Comparison of ENCODE assay signal across 9 cellular contexts in genomic region chr2:48344441-48344756, GRCh38. TPM values are rescaled to one million over a fixed set of nuclear protein-coding genes. Genes with fewer than 3 reads are reported as not detected.
DNase-seq lines count a peak whose midpoint lies in the region; ATAC-seq, FAIRE-seq and TF ChIP-seq lines count a peak whose summit lies in the region.
"Had no signal": no experiment of that assay in that cellular context is flagged by ENCODE, and none has a peak within 500 bp of the region (broad histone marks: within the 10 kb centered on the region; RNA-seq: fewer than 3 reads in every experiment).

No MANE protein-coding gene starts in this region.

- FAIRE-seq in kidney (lab: Jason Lieb, UNC) = no peak

- H3K4me3 ChIP-seq in kidney (ENCODE audit: low read length in 2 of 2) (peak overlapping the region; percentile 40 to 48), thoracic aorta (peak overlapping the region; percentile 59)

- TF ChIP-seq CTCF in kidney (IDR thresholded peaks at IDR 0.05; ENCODE audit: borderline replicate concordance, extremely low read depth, insufficient read depth) (no peak), thoracic aorta (IDR thresholded peaks at IDR 0.05) (no peak)

- peaks cover 60% of the 10 kb centered on the region for H3K4me1 Mint-ChIP-seq in activated T-cell treated with anti-CD3 and anti-CD28 coated beads, Interleukin-2, amount 50 U/mL, for 24 hours (ENCODE audit: low read depth)
- peaks cover 45% of the 10 kb centered on the region for H3K4me1 Mint-ChIP-seq in activated T-helper 2 cell treated with anti-CD3 and anti-CD28 coated beads, Interferon-gamma antibody, Interleukin-2, Interleukin-4, amounts not matched to agents 10 μg/mL and 5 μg/mL and 100 μg/mL, durations not matched to agents 14 hours and 24 hours and 36 hours (ENCODE audit: low read depth)

- H3K27me3 Mint-ChIP-seq in activated T-cell treated with anti-CD3 and anti-CD28 coated beads, Interleukin-2, amount 50 U/mL, for 24 hours = no peaks in the 10 kb centered on the region
- H3K27me3 Mint-ChIP-seq in activated T-helper 2 cell treated with anti-CD3 and anti-CD28 coated beads, Interferon-gamma antibody, Interleukin-2, Interleukin-4, amounts not matched to agents 10 μg/mL and 5 μg/mL and 100 μg/mL, durations not matched to agents 14 hours and 24 hours and 36 hours (ENCODE audit: low read depth) = no peaks in the 10 kb centered on the region

- no peak for DNase-seq in activated T-cell treated with anti-CD3 and anti-CD28 coated beads, Interleukin-2, amount 50 U/mL, for 24 hours
- DNase-seq in activated T-cell treated with anti-CD3 and anti-CD28 coated beads, Interleukin-2, amount 50 U/mL, for 48 hours = no peak
- DNase-seq in activated T-helper 2 cell treated with anti-CD3 and anti-CD28 coated beads, Interferon-gamma antibody, Interleukin-2, Interleukin-4, amounts not matched to agents 10 μg/mL and 5 μg/mL and 100 μg/mL, durations not matched to agents 14 hours and 24 hours and 36 hours (ENCODE audit: low spot score) = no peak
- DNase-seq in kidney (no peak), thoracic aorta (ENCODE audit: low spot score) (no peak)
- no peak for DNase-seq in activated effector memory CD4-positive, alpha-beta T cell treated with anti-CD3 and anti-CD28 coated beads, Interleukin-2, amount 50 U/mL, for 16 hours
- DNase-seq: AML-193 had no signal

- H3K9me3 ChIP-seq in kidney (ENCODE audit: control insufficient read depth in 1 of 2, low read length in 2 of 2) (peaks cover 2 to 8% of the 10 kb centered on the region in 2 donors), thoracic aorta (peaks cover 16% of the 10 kb centered on the region)

- H3K27me3 ChIP-seq in thoracic aorta (replicated peaks; ENCODE audit: insufficient read depth) = no peaks in the 10 kb centered on the region

- intact Hi-C loops in activated T-helper 2 cell treated with anti-CD3 and anti-CD28 coated beads, Interferon-gamma antibody, Interleukin-2, Interleukin-4, amounts not matched to agents 10 μg/mL and 5 μg/mL and 100 μg/mL, durations not matched to agents 14 hours and 24 hours and 36 hours (cut with micrococcal nuclease) = loop anchor here (1.0 kb wide), 4 partner anchors 13 to 104 kb away; no protein-coding TSS in a partner anchor
- intact Hi-C loops in kidney (cut with DNase I) = no loop called here

- peak overlapping the region in 1 of 2 donors; percentile 49 for H3K27ac ChIP-seq in kidney (ENCODE audit: low read depth in 2 of 2, low read length in 2 of 2)
- H3K27ac ChIP-seq in thoracic aorta = peak overlapping the region in 1 of 2 donors; percentile 58

- peak overlapping the region; percentile 54 for H3K4me3 Mint-ChIP-seq in activated T-cell treated with anti-CD3 and anti-CD28 coated beads, Interleukin-2, amount 50 U/mL, for 24 hours
- H3K4me3 Mint-ChIP-seq in activated T-helper 2 cell treated with anti-CD3 and anti-CD28 coated beads, Interferon-gamma antibody, Interleukin-2, Interleukin-4, amounts not matched to agents 10 μg/mL and 5 μg/mL and 100 μg/mL, durations not matched to agents 14 hours and 24 hours and 36 hours (ENCODE audit: low read depth) = no peak overlapping the region

- H3K4me1 ChIP-seq in kidney (ENCODE audit: control insufficient read depth in 1 of 2, insufficient read depth in 1 of 2, low read depth in 1 of 2, low read length in 2 of 2) (no peaks in the 10 kb centered on the region), thoracic aorta (ENCODE audit: control insufficient read depth in 1 of 2, low read depth in 2 of 2) (peaks cover 45 to 55% of the 10 kb centered on the region in 2 donors)

- ATAC-seq in thoracic aorta (ENCODE audit: insufficient number of reproducible peaks, low FRiP score, low read depth) (no peak), GM19328 (IDR thresholded peaks at IDR 0.05; ENCODE audit: unreplicated experiment) (no peak), GM21619 (IDR thresholded peaks at IDR 0.05; ENCODE audit: unreplicated experiment) (no peak)

- peak overlapping the region; percentile 90 for H3K27ac Mint-ChIP-seq in activated T-cell treated with anti-CD3 and anti-CD28 coated beads, Interleukin-2, amount 50 U/mL, for 24 hours
- peak overlapping the region; percentile 61 for H3K27ac Mint-ChIP-seq in activated T-helper 2 cell treated with anti-CD3 and anti-CD28 coated beads, Interferon-gamma antibody, Interleukin-2, Interleukin-4, amounts not matched to agents 10 μg/mL and 5 μg/mL and 100 μg/mL, durations not matched to agents 14 hours and 24 hours and 36 hours

- no peak overlapping the region for H3K9ac ChIP-seq in kidney (ENCODE audit: low read length in 2 of 2)

- H3K36me3 Mint-ChIP-seq in activated T-cell treated with anti-CD3 and anti-CD28 coated beads, Interleukin-2, amount 50 U/mL, for 24 hours (ENCODE audit: low read depth) = peaks cover 39% of the 10 kb centered on the region
- H3K36me3 Mint-ChIP-seq in activated T-helper 2 cell treated with anti-CD3 and anti-CD28 coated beads, Interferon-gamma antibody, Interleukin-2, Interleukin-4, amounts not matched to agents 10 μg/mL and 5 μg/mL and 100 μg/mL, durations not matched to agents 14 hours and 24 hours and 36 hours (ENCODE audit: low read depth) = peaks cover 46% of the 10 kb centered on the region

- peaks cover 17% of the 10 kb centered on the region for H3K9me3 Mint-ChIP-seq in activated T-cell treated with anti-CD3 and anti-CD28 coated beads, Interleukin-2, amount 50 U/mL, for 24 hours
- peaks cover 31% of the 10 kb centered on the region for H3K9me3 Mint-ChIP-seq in activated T-helper 2 cell treated with anti-CD3 and anti-CD28 coated beads, Interferon-gamma antibody, Interleukin-2, Interleukin-4, amounts not matched to agents 10 μg/mL and 5 μg/mL and 100 μg/mL, durations not matched to agents 14 hours and 24 hours and 36 hours

- peaks cover 0 to 2% of the 10 kb centered on the region in 2 donors for H3K36me3 ChIP-seq in kidney (ENCODE audit: control insufficient read depth in 1 of 2, insufficient read depth in 2 of 2, low read length in 2 of 2)
- H3K36me3 ChIP-seq in thoracic aorta = no peaks in the 10 kb centered on the region

RNA-seq across cellular contexts. Expression of gene FOXN2, which starts 29.9 kb away (rescaled TPM):
- 42.5 and 43.7 TPM in 2 replicates for total RNA-seq in activated T-helper 2 cell treated with anti-CD3 and anti-CD28 coated beads, Interferon-gamma antibody, Interleukin-2, Interleukin-4, amounts not matched to agents 10 μg/mL and 5 μg/mL and 100 μg/mL, durations not matched to agents 14 hours and 24 hours and 36 hours
- total RNA-seq in kidney = 28.1 TPM
- polyA plus RNA-seq in kidney (ENCODE audit: insufficient read depth, low read depth, low replicate concordance) = 2.8 TPM
- total RNA-seq in thoracic aorta = 10 to 100 TPM; 20.7 to 26.7 TPM
